ENCODE assay signal across 22 cellular contexts in the genomic region with DNA sequence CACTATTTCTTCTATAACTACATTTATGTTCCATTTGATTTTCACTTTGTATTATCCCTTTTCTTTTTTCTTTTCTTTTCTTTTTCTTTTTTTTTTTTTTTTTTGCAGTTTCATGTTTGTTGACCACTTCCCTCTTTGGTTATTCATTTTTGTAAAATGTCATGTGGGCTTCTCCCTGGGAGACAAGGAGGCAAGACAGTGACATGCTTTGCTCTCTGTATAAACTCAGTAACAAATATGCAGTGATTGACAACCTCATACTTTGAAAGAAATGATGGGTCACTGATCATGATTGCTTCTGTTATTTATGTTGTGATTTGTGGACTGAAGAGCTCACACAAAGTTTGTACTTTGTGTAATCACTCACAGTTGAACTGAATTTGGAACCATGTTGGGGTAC.
DNase-seq lines count a peak whose midpoint lies in the region; ATAC-seq, FAIRE-seq and TF ChIP-seq lines count a peak whose summit lies in the region.
"Had no signal": no experiment of that assay in that cellular context is flagged by ENCODE, and none has a peak within 500 bp of the region (broad histone marks: within the 10 kb centered on the region; RNA-seq: fewer than 3 reads in every experiment).

No MANE protein-coding gene starts in this region.

- H4K20me1 ChIP-seq in GM23338 (replicated peaks; ENCODE audit: insufficient read depth): no peaks in the 10 kb centered on the region

- peaks cover 10% of the 10 kb centered on the region for H3K9me3 Mint-ChIP-seq in mesothelial cell of epicardium
- H3K9me3 Mint-ChIP-seq in GM23338: peaks cover 10% of the 10 kb centered on the region

- no peak overlapping the region for H3K4me2 ChIP-seq in GM23338

- no peaks in the 10 kb centered on the region for H3K36me3 Mint-ChIP-seq in mesothelial cell of epicardium
- 0 out of 3 replicates have a peak, but pooled peaks cover 4% of the 10 kb centered on the region for H3K36me3 Mint-ChIP-seq in GM23338 (ENCODE audit: low read depth)
- H3K36me3 Mint-ChIP-seq: CD8-positive, alpha-beta memory T cell; natural killer cell had no signal

- H3K4me1 Mint-ChIP-seq in mesothelial cell of epicardium (no peaks in the 10 kb centered on the region), GM23338 (no peaks in the 10 kb centered on the region)
- H3K4me1 Mint-ChIP-seq: activated CD4-positive, alpha-beta T cell treated with anti-CD3 and anti-CD28 coated beads, Interleukin-2, amount 10 ng/mL, durations not matched to agents 7 days and 5 days; CD8-positive, alpha-beta memory T cell; natural killer cell had no signal

- no peaks in the 10 kb centered on the region for H3K9me2 ChIP-seq in GM23338 (ENCODE audit: insufficient read depth)

- H3K79me2 ChIP-seq in GM23338 (replicated peaks; ENCODE audit: insufficient read depth): no peaks in the 10 kb centered on the region

- H3K4me3 Mint-ChIP-seq in mesothelial cell of epicardium: no peak overlapping the region
- no peak overlapping the region for H3K4me3 Mint-ChIP-seq in GM23338
- H3K4me3 Mint-ChIP-seq: activated CD4-positive, alpha-beta T cell treated with anti-CD3 and anti-CD28 coated beads, Interleukin-2, amount 10 ng/mL, durations not matched to agents 7 days and 5 days; CD8-positive, alpha-beta memory T cell; natural killer cell; stimulated activated naive CD8-positive, alpha-beta T cell treated with anti-CD3 and anti-CD28 coated beads, Interleukin-15, amount 100 ng/mL, for 72 hours had no signal

- FAIRE-seq in frontal cortex (lab: Jason Lieb, UNC): peak; percentile 40

- H3K27me3 Mint-ChIP-seq in mesothelial cell of epicardium (ENCODE audit: low read depth): peaks cover 5% of the 10 kb centered on the region
- H3K27me3 Mint-ChIP-seq in GM23338 (ENCODE audit: insufficient read depth, low read depth, poor library complexity): no peaks in the 10 kb centered on the region

- no peaks in the 10 kb centered on the region for H3K27me3 ChIP-seq in GM23338 (ENCODE audit: insufficient read depth)
- H3K27me3 ChIP-seq: gastrocnemius medialis had no signal

- H3F3A ChIP-seq in GM23338 (replicated peaks; ENCODE audit: low read depth): no peaks in the 10 kb centered on the region

- no peak overlapping the region for H3K4me3 ChIP-seq in GM23338
- H3K4me3 ChIP-seq: gastrocnemius medialis had no signal

- DNase-seq in frontal cortex (ENCODE audit: low spot score in 2 of 2) (no peak), mesothelial cell of epicardium (ENCODE audit: low spot score in 2 of 2, unreplicated experiment in 2 of 2) (no peak), GM10266 (ENCODE audit: extremely low spot score) (no peak), GM23338 (ENCODE audit: low spot score) (no peak)
- DNase-seq: activated CD4-positive, alpha-beta T cell treated with anti-CD3 and anti-CD28 coated beads, Interleukin-2, amount 10 ng/mL, durations not matched to agents 7 days and 5 days; activated gamma-delta T cell; amniotic stem cell; CD8-positive, alpha-beta memory T cell; DMS53; erythroblast; gastrocnemius medialis; kidney; mammary epithelial cell; natural killer cell; NCI-H1417 treated with DMSO at 0.1 percent for 48 hours; SHP77; stimulated activated naive CD8-positive, alpha-beta T cell treated with anti-CD3 and anti-CD28 coated beads, Interleukin-15, amount 100 ng/mL, for 72 hours; trophoblast cell had no signal

- peak; percentile 48 for ATAC-seq in GM18870 (IDR thresholded peaks at IDR 0.05; ENCODE audit: unreplicated experiment)
- ATAC-seq in HG02759 (IDR thresholded peaks at IDR 0.05; ENCODE audit: unreplicated experiment): peak; percentile 65
- peak; percentile 55 for ATAC-seq in HG03457 (IDR thresholded peaks at IDR 0.05; ENCODE audit: unreplicated experiment)
- no peak for ATAC-seq in GM23338
- no peak for ATAC-seq in HG03095 (IDR thresholded peaks at IDR 0.05; ENCODE audit: unreplicated experiment)
- ATAC-seq: gastrocnemius medialis; natural killer cell; stimulated activated naive CD8-positive, alpha-beta T cell treated with anti-CD3 and anti-CD28 coated beads, Interleukin-15, amount 100 ng/mL, for 72 hours had no signal

- no peak overlapping the region for H3K27ac ChIP-seq in GM23338 (ENCODE audit: low read depth)
- H3K27ac ChIP-seq: gastrocnemius medialis had no signal

- no peak for TF ChIP-seq CTCF in mesothelial cell of epicardium (IDR thresholded peaks at IDR 0.05; ENCODE audit: unreplicated experiment)
- TF ChIP-seq CTCF in GM10266 (IDR thresholded peaks at IDR 0.05; ENCODE audit: control insufficient read depth, insufficient read depth, low read depth, missing control alignments): no peak
- TF ChIP-seq CTCF in GM23338 (conservative IDR thresholded peaks at IDR 0.05; ENCODE audit: low read depth in 2 of 2): no peak

- H3K27ac Mint-ChIP-seq in mesothelial cell of epicardium: no peak overlapping the region
- H3K27ac Mint-ChIP-seq in GM23338: no peak overlapping the region
- H3K27ac Mint-ChIP-seq: natural killer cell had no signal

- H2AFZ ChIP-seq in GM23338: no peak overlapping the region

- H3K4me1 ChIP-seq in GM23338 (ENCODE audit: insufficient read depth): no peaks in the 10 kb centered on the region
- H3K4me1 ChIP-seq: gastrocnemius medialis had no signal

- no peaks in the 10 kb centered on the region for H3K36me3 ChIP-seq in GM23338 (ENCODE audit: insufficient read depth)
- H3K36me3 ChIP-seq: gastrocnemius medialis had no signal

TF ChIP-seq in GM23338, 12 proteins besides CTCF, POLR2A, EP300 and RAD21:
- TF ChIP-seq REST (IDR thresholded peaks at IDR 0.05; ENCODE audit: unreplicated experiment): no peak

Comparison
In these comparisons a context has a peak if more than half of its experiments do, and no peak if none do; other contexts are left out.
1. ATAC-seq: peak in GM18870 (single experiment), HG02759 (single experiment) and HG03457 (single experiment); none in GM23338 (single experiment) and HG03095 (single experiment).